ENCODE assay signal across 8 cellular contexts in the genomic region with DNA sequence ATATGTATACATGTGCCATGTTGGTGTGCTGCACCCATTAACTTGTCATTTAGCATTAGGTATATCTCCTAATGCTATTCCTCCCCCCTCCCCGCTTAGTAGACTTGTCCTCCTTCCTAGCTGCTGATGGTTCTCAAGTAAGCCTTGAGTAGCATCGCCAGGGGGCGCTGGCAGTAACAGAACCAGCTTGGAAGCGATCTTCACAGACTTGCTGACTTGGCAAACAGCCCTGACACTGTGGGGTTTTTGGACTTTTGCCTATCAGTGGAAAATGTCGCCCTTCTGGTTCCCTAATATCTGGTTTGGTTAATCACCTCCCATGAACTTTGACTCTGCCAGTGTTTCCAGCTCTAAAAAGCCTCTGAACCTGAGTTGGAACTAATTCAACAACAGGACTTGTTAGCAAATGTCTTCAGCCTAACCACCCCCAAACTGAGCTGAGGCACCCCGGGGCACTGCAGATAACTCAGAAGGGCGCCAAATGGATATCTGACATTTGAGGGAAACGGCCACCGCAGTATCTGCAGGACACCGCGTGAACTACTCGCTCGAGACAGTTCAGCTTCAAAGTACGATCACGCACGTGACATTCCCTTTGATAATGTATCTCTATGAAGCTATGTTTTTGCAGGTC. TPM values are rescaled to one million over a fixed set of nuclear protein-coding genes. Genes with fewer than 3 reads are reported as not detected.
DNase-seq lines count a peak whose midpoint lies in the region; ATAC-seq, FAIRE-seq and TF ChIP-seq lines count a peak whose summit lies in the region.

No MANE protein-coding gene starts in this region.

- TF ChIP-seq POLR2A in H54 (IDR thresholded peaks at IDR 0.05; ENCODE audit: low read depth, low read length), result no peak

- no peaks in the 10 kb centered on the region for H3K9me3 ChIP-seq in BE2C

- no peak overlapping the region for H3K4me3 ChIP-seq in BE2C (ENCODE audit: low read depth, low read length)
- no peak overlapping the region for H3K4me3 ChIP-seq in choroid plexus epithelial cell (ENCODE audit: low read depth, low read length)

- FAIRE-seq in H54 (lab: Jason Lieb, UNC), result no peak

- peaks cover 12% of the 10 kb centered on the region for H3K36me3 ChIP-seq in BE2C

- peak; percentile 64 for ATAC-seq in HG02642 (IDR thresholded peaks at IDR 0.05; ENCODE audit: poor library complexity, unreplicated experiment)
- peak; percentile 75 for ATAC-seq in left lobe of liver

- peaks cover 13% of the 10 kb centered on the region for H3K4me1 ChIP-seq in BE2C

- peak; percentile 95 for DNase-seq in BE2C
- peak; percentile 72 for DNase-seq in NCI-H526 treated with DMSO at 0.1 percent for 48 hours (lab: John Stamatoyannopoulos, UW)
- DNase-seq in activated CD4-positive, alpha-beta T cell treated with anti-CD3 and anti-CD28 coated beads for 4 hours, result peak; percentile 89 to 93
- DNase-seq in choroid plexus epithelial cell (ENCODE audit: low read depth), result peak; percentile 97
- peak; percentile 94 for DNase-seq in left lobe of liver (ENCODE audit: low spot score)
- DNase-seq in stimulated activated CD4-positive, alpha-beta T cell treated with anti-CD3 and anti-CD28 coated beads, Interleukin-2, amount 100 ng/mL, for 4 hours (ENCODE audit: low read depth), result peak; percentile 86
- DNase-seq in H54 (ENCODE audit: insufficient read length, low spot score), result no peak

- peak; percentile 92 for TF ChIP-seq CTCF in BE2C (IDR thresholded peaks at IDR 0.05; ENCODE audit: low read depth, low read length)
- TF ChIP-seq CTCF in choroid plexus epithelial cell (conservative IDR thresholded peaks at IDR 0.05; ENCODE audit: low read depth, low read length), result peak; percentile 91

- no peaks in the 10 kb centered on the region for H3K27me3 ChIP-seq in BE2C

RNA-seq across cellular contexts. Expression of a gene that starts 15.4 kb away (rescaled TPM):
- polyA plus RNA-seq in BE2C (2012; ENCODE audit: insufficient read depth, insufficient read length, low read depth), result not detected
- not detected for total RNA-seq in left lobe of liver

RNA-seq across cellular contexts. Expression of a gene that starts 39.5 kb away (rescaled TPM):
- polyA plus RNA-seq in BE2C (2012; ENCODE audit: insufficient read depth, insufficient read length, low read depth), result 5.5 TPM
- 6.9 TPM for total RNA-seq in left lobe of liver

RNA-seq across cellular contexts. Expression of a gene that starts 55.6 kb away (rescaled TPM):
- polyA plus RNA-seq in BE2C (2012; ENCODE audit: insufficient read depth, insufficient read length, low read depth), result 64.8 TPM
- total RNA-seq in left lobe of liver, result 3.4 TPM
